ENCODE assay signal across 27 cellular contexts in genomic region chr13:40592035-40592434, GRCh38.
DNase-seq lines count a peak whose midpoint lies in the region; ATAC-seq and TF ChIP-seq lines count a peak whose summit lies in the region.
"Had no signal": no experiment of that assay in that cellular context is flagged by ENCODE, and none has a peak within 500 bp of the region (broad histone marks: within the 10 kb centered on the region; RNA-seq: fewer than 3 reads in every experiment).

No MANE protein-coding gene starts in this region.

- H3K27ac Mint-ChIP-seq in activated naive CD4-positive, alpha-beta T cell treated with anti-CD3 and anti-CD28 coated beads for 36 hours: peak overlapping the region; percentile 9
- peak overlapping the region; percentile 23 for H3K27ac Mint-ChIP-seq in dendritic cell treated with granulocyte-macrophage colony-stimulating factor and Interleukin-4, amounts not matched to agents 40 ng/mL and 50 ng/mL, for 4 days
- H3K27ac Mint-ChIP-seq in stimulated activated memory B cell treated with anti-CD40 and anti-IgM and Interleukin-4, amounts not matched to agents 10 μg/mL and 1 μg/mL and 100 μg/mL, for 72 hours: peak overlapping the region; percentile 78
- H3K27ac Mint-ChIP-seq: HFFc6 had no signal

- H3K36me3 Mint-ChIP-seq in activated naive CD4-positive, alpha-beta T cell treated with anti-CD3 and anti-CD28 coated beads for 36 hours (ENCODE audit: low read depth): no peaks in the 10 kb centered on the region
- H3K36me3 Mint-ChIP-seq in dendritic cell treated with granulocyte-macrophage colony-stimulating factor and Interleukin-4, amounts not matched to agents 40 ng/mL and 50 ng/mL, for 4 days (ENCODE audit: low read depth): peaks cover 5% of the 10 kb centered on the region
- peaks cover 6% of the 10 kb centered on the region for H3K36me3 Mint-ChIP-seq in stimulated activated memory B cell treated with anti-CD40 and anti-IgM and Interleukin-4, amounts not matched to agents 10 μg/mL and 1 μg/mL and 100 μg/mL, for 72 hours
- H3K36me3 Mint-ChIP-seq: immature natural killer cell, natural killer cell had no signal

- H3K36me3 ChIP-seq in OCI-LY1 (ENCODE audit: insufficient read depth, low read length) (no peaks in the 10 kb centered on the region), left ventricle myocardium inferior (no peaks in the 10 kb centered on the region)
- H3K36me3 ChIP-seq: colonic mucosa, esophagus muscularis mucosa, ovary, Peyer's patch had no signal

- H3K9me3 Mint-ChIP-seq in activated naive CD4-positive, alpha-beta T cell treated with anti-CD3 and anti-CD28 coated beads for 36 hours: no peaks in the 10 kb centered on the region
- no peaks in the 10 kb centered on the region for H3K9me3 Mint-ChIP-seq in dendritic cell treated with granulocyte-macrophage colony-stimulating factor and Interleukin-4, amounts not matched to agents 40 ng/mL and 50 ng/mL, for 4 days
- no peaks in the 10 kb centered on the region for H3K9me3 Mint-ChIP-seq in stimulated activated memory B cell treated with anti-CD40 and anti-IgM and Interleukin-4, amounts not matched to agents 10 μg/mL and 1 μg/mL and 100 μg/mL, for 72 hours
- H3K9me3 Mint-ChIP-seq: HFFc6, immature natural killer cell, natural killer cell had no signal

- no peak overlapping the region for H2AFZ ChIP-seq in OCI-LY1 (ENCODE audit: low read length)
- H2AFZ ChIP-seq: hepatocyte had no signal

- no peaks in the 10 kb centered on the region for H4K20me1 ChIP-seq in OCI-LY1 (ENCODE audit: insufficient read depth, low read length)

- DNase-seq in activated naive CD4-positive, alpha-beta T cell treated with anti-CD3 and anti-CD28 coated beads for 36 hours: no peak
- no peak for DNase-seq in activated naive CD4-positive, alpha-beta T cell treated with Interleukin-2 at 50 U/mL for 16 hours
- no peak for DNase-seq in NCI-H2196 treated with DMSO at 0.1 percent for 48 hours (lab: John Stamatoyannopoulos, UW; ENCODE audit: unreplicated experiment)
- no peak for DNase-seq in left ventricle myocardium inferior
- DNase-seq: activated CD4-positive, alpha-beta T cell treated with anti-CD3 and anti-CD28 coated beads for 1 hour; amygdala; colonic mucosa; foreskin melanocyte; HFFc6; immature natural killer cell; KG1; mesendoderm; natural killer cell; NCI-H146; NCI-H524 treated with DMSO at 0.1 percent for 48 hours; ovary; Peyer's patch; stimulated activated CD4-positive, alpha-beta T cell treated with anti-CD3 and anti-CD28 coated beads, Interleukin-2, amount 100 ng/mL, for 24 hours; testis had no signal

- ATAC-seq in stimulated activated memory B cell treated with anti-CD40 and anti-IgM and Interleukin-4, amounts not matched to agents 10 μg/mL and 1 μg/mL and 100 μg/mL, for 72 hours: no peak
- ATAC-seq in HG03460 (IDR thresholded peaks at IDR 0.05; ENCODE audit: unreplicated experiment): no peak
- ATAC-seq: natural killer cell had no signal

- no peaks in the 10 kb centered on the region for H3K9me3 ChIP-seq in OCI-LY1 (ENCODE audit: low read length)
- H3K9me3 ChIP-seq in left ventricle myocardium inferior (replicated peaks): no peaks in the 10 kb centered on the region
- H3K9me3 ChIP-seq: colonic mucosa, esophagus muscularis mucosa, ovary, Peyer's patch, testis had no signal

- H3K4me3 ChIP-seq in OCI-LY1 (ENCODE audit: low read depth, low read length, poor library complexity, severe bottlenecking): peak overlapping the region; percentile 17
- no peak overlapping the region for H3K4me3 ChIP-seq in left ventricle myocardium inferior
- H3K4me3 ChIP-seq: colonic mucosa, esophagus muscularis mucosa, hepatocyte, ovary, Peyer's patch, smooth muscle cell, testis had no signal

- H3F3A ChIP-seq in OCI-LY1 (ENCODE audit: insufficient read depth, low read length): peaks cover 4% of the 10 kb centered on the region; the same call in 1 of the 2 replicates

- no peak overlapping the region for H3K4me3 Mint-ChIP-seq in activated naive CD4-positive, alpha-beta T cell treated with anti-CD3 and anti-CD28 coated beads for 36 hours
- H3K4me3 Mint-ChIP-seq in dendritic cell treated with granulocyte-macrophage colony-stimulating factor and Interleukin-4, amounts not matched to agents 40 ng/mL and 50 ng/mL, for 4 days: no peak overlapping the region
- H3K4me3 Mint-ChIP-seq in stimulated activated memory B cell treated with anti-CD40 and anti-IgM and Interleukin-4, amounts not matched to agents 10 μg/mL and 1 μg/mL and 100 μg/mL, for 72 hours: no peak overlapping the region
- H3K4me3 Mint-ChIP-seq: HFFc6, immature natural killer cell, natural killer cell had no signal

- H3K27me3 ChIP-seq in OCI-LY1 (ENCODE audit: insufficient read depth, low read length) (no peaks in the 10 kb centered on the region), left ventricle myocardium inferior (ENCODE audit: low read depth) (no peaks in the 10 kb centered on the region)
- H3K27me3 ChIP-seq: colonic mucosa, esophagus muscularis mucosa, hepatocyte, ovary, Peyer's patch, testis had no signal

- H3K27me3 Mint-ChIP-seq in activated naive CD4-positive, alpha-beta T cell treated with anti-CD3 and anti-CD28 coated beads for 36 hours (ENCODE audit: low read depth): no peaks in the 10 kb centered on the region
- no peaks in the 10 kb centered on the region for H3K27me3 Mint-ChIP-seq in dendritic cell treated with granulocyte-macrophage colony-stimulating factor and Interleukin-4, amounts not matched to agents 40 ng/mL and 50 ng/mL, for 4 days
- H3K27me3 Mint-ChIP-seq in stimulated activated memory B cell treated with anti-CD40 and anti-IgM and Interleukin-4, amounts not matched to agents 10 μg/mL and 1 μg/mL and 100 μg/mL, for 72 hours: no peaks in the 10 kb centered on the region

- H3K4me1 Mint-ChIP-seq in activated naive CD4-positive, alpha-beta T cell treated with anti-CD3 and anti-CD28 coated beads for 36 hours (ENCODE audit: low read depth): peaks cover 94% of the 10 kb centered on the region
- H3K4me1 Mint-ChIP-seq in dendritic cell treated with granulocyte-macrophage colony-stimulating factor and Interleukin-4, amounts not matched to agents 40 ng/mL and 50 ng/mL, for 4 days (ENCODE audit: low read depth): peaks cover 70% of the 10 kb centered on the region
- H3K4me1 Mint-ChIP-seq in stimulated activated memory B cell treated with anti-CD40 and anti-IgM and Interleukin-4, amounts not matched to agents 10 μg/mL and 1 μg/mL and 100 μg/mL, for 72 hours: peaks cover 96% of the 10 kb centered on the region

- no peaks in the 10 kb centered on the region for H3K9me2 ChIP-seq in OCI-LY1 (ENCODE audit: low read depth, low read length)

- H3K4me2 ChIP-seq in OCI-LY1 (ENCODE audit: low read length): peak overlapping the region; percentile 68
- H3K4me2 ChIP-seq: hepatocyte, smooth muscle cell had no signal

- H3K4me1 ChIP-seq in OCI-LY1 (ENCODE audit: insufficient read depth, low read length, severe bottlenecking) (peaks cover 100% of the 10 kb centered on the region), left ventricle myocardium inferior (peaks cover 93% of the 10 kb centered on the region)

- TF ChIP-seq CTCF in OCI-LY1 (IDR thresholded peaks at IDR 0.05; ENCODE audit: low read length): no peak
- TF ChIP-seq CTCF in left ventricle myocardium inferior (IDR thresholded peaks at IDR 0.05; ENCODE audit: borderline replicate concordance): no peak

- peak overlapping the region; percentile 21; the same call in 1 of the 2 replicates for H3K9ac ChIP-seq in OCI-LY1 (ENCODE audit: low read length)

- CTCF ChIA-PET in activated naive CD4-positive, alpha-beta T cell treated with anti-CD3 and anti-CD28 coated beads for 36 hours (lab: Charles Lee): interaction anchor here (1.4 kb wide), 1 partner anchor 20 kb away, joined by 3 read pairs; no protein-coding TSS in a partner anchor

- H3K27ac ChIP-seq in OCI-LY1 (ENCODE audit: low read depth, low read length, poor library complexity, severe bottlenecking) (peak overlapping the region; percentile 90), left ventricle myocardium inferior (replicated peaks) (no peak overlapping the region)
- H3K27ac ChIP-seq: C4-2B, colonic mucosa, esophagus muscularis mucosa, hepatocyte, ovary, testis had no signal

- intact Hi-C loops in activated naive CD4-positive, alpha-beta T cell treated with anti-CD3 and anti-CD28 coated beads for 36 hours (cut with micrococcal nuclease): no loop called here
- intact Hi-C loops in dendritic cell treated with granulocyte-macrophage colony-stimulating factor and Interleukin-4, amounts not matched to agents 40 ng/mL and 50 ng/mL, for 4 days (cut with micrococcal nuclease): no loop called here
- intact Hi-C loops in left ventricle myocardium inferior (cut with micrococcal nuclease): no loop called here

- peaks cover 99% of the 10 kb centered on the region for H3K79me2 ChIP-seq in OCI-LY1 (ENCODE audit: insufficient read depth, low read length)

Comparison
In these comparisons a context has a peak if more than half of its experiments do, and no peak if none do; other contexts are left out.
1. H3K27ac Mint-ChIP-seq: peak in every context shown above with its lines; median percentile 78 in stimulated activated memory B cell treated with anti-CD40 and anti-IgM and Interleukin-4, amounts not matched to agents 10 μg/mL and 1 μg/mL and 100 μg/mL, for 72 hours; 23 in dendritic cell treated with granulocyte-macrophage colony-stimulating factor and Interleukin-4, amounts not matched to agents 40 ng/mL and 50 ng/mL, for 4 days; 9 in activated naive CD4-positive, alpha-beta T cell treated with anti-CD3 and anti-CD28 coated beads for 36 hours.